ENCODE assay signal across 18 cellular contexts in genomic region chr10:100877451-100877850, GRCh38. TPM values are rescaled to one million over a fixed set of nuclear protein-coding genes. Genes with fewer than 3 reads are reported as not detected.
DNase-seq lines count a peak whose midpoint lies in the region; ATAC-seq, FAIRE-seq and TF ChIP-seq lines count a peak whose summit lies in the region.
"Had no signal": no experiment of that assay in that cellular context is flagged by ENCODE, and none has a peak within 500 bp of the region (broad histone marks: within the 10 kb centered on the region; RNA-seq: fewer than 3 reads in every experiment).

No MANE protein-coding gene starts in this region.

- H3K27ac ChIP-seq in HepG2 (ENCODE audit: extremely low read length, insufficient read depth, low read length), result no peak overlapping the region
- no peak overlapping the region for H3K27ac ChIP-seq in right lobe of liver
- peak overlapping the region; percentile 58 for H3K27ac ChIP-seq in KOPT-K1 (ENCODE audit: low read depth, low read length, poor library complexity, severe bottlenecking)
- H3K27ac ChIP-seq in smooth muscle cell (ENCODE audit: low read depth), result no peak overlapping the region
- H3K27ac ChIP-seq: BLaER1, HL-60, KMS-11 had no signal

- in situ Hi-C loops in HepG2 (cut with HindIII; ENCODE audit: extremely low pct_ligation_motif_present, low pct_unique_long_range_greater_than_20kb), result loop anchor here (5.0 to 25.0 kb wide), 3 partner anchors 205 to 540 kb away; partner anchors contain the start of genes PKD2L1 and SCD

- H3K9ac ChIP-seq in HepG2 (ENCODE audit: insufficient read depth, low read depth, low read length) (no peak overlapping the region), smooth muscle cell (ENCODE audit: low read depth) (no peak overlapping the region)
- H3K9ac ChIP-seq: BLaER1, KMS-11 had no signal

- H3K9me3 ChIP-seq in HepG2 (ENCODE audit: low read length) (no peaks in the 10 kb centered on the region), right lobe of liver (no peaks in the 10 kb centered on the region), KOPT-K1 (ENCODE audit: insufficient read depth, low read length, poor library complexity, severe bottlenecking) (no peaks in the 10 kb centered on the region), MG63 (no peaks in the 10 kb centered on the region), smooth muscle cell (replicated peaks; ENCODE audit: low read depth) (no peaks in the 10 kb centered on the region)
- H3K9me3 ChIP-seq: BLaER1, HAP-1 had no signal

- no peaks in the 10 kb centered on the region for H3K79me2 ChIP-seq in HepG2 (ENCODE audit: insufficient read depth, low read length)
- no peaks in the 10 kb centered on the region for H3K79me2 ChIP-seq in smooth muscle cell (ENCODE audit: low read depth)

- no peak overlapping the region for H3K27ac Mint-ChIP-seq in chondrocyte (ENCODE audit: unreplicated experiment)
- H3K27ac Mint-ChIP-seq: CD14-positive monocyte; CD4-positive, alpha-beta memory T cell had no signal

- POLR2A ChIA-PET in HepG2 (lab: Yijun Ruan, JAX), result no interaction called here

- H3K4me1 ChIP-seq in HepG2 (ENCODE audit: insufficient read depth, low read length) (peaks cover 100% of the 10 kb centered on the region), right lobe of liver (peaks cover 0 to 23% (median 6%) of the 10 kb centered on the region in 4 donors), smooth muscle cell (ENCODE audit: low read depth) (peaks cover 33% of the 10 kb centered on the region)
- H3K4me1 ChIP-seq: HAP-1 had no signal

- H3K36me3 ChIP-seq in HepG2 (replicated peaks in 1 of 2; ENCODE audit: control insufficient read depth in 1 of 2, insufficient read depth in 2 of 2, low read length in 2 of 2), result no peaks in the 10 kb centered on the region
- no peaks in the 10 kb centered on the region for H3K36me3 ChIP-seq in right lobe of liver
- no peaks in the 10 kb centered on the region for H3K36me3 ChIP-seq in KOPT-K1 (ENCODE audit: insufficient read depth, low read length)
- no peaks in the 10 kb centered on the region for H3K36me3 ChIP-seq in MG63
- H3K36me3 ChIP-seq in smooth muscle cell (ENCODE audit: low read depth), result no peaks in the 10 kb centered on the region
- H3K36me3 ChIP-seq: BLaER1, HAP-1 had no signal

- H2AFZ ChIP-seq in HepG2 (ENCODE audit: low read length), result no peak overlapping the region
- no peak overlapping the region for H2AFZ ChIP-seq in smooth muscle cell (ENCODE audit: low read depth)

- H3K9me3 Mint-ChIP-seq in chondrocyte (ENCODE audit: low read depth), result no peaks in the 10 kb centered on the region
- H3K9me3 Mint-ChIP-seq: CD14-positive monocyte; CD4-positive, alpha-beta memory T cell had no signal

- H4K20me1 ChIP-seq in HepG2 (ENCODE audit: insufficient read depth, low read length) (no peaks in the 10 kb centered on the region), smooth muscle cell (ENCODE audit: low read depth) (no peaks in the 10 kb centered on the region)
- H4K20me1 ChIP-seq: BLaER1 had no signal

- WGBS in HepG2 (ENCODE audit: low lambda C conversion rate), result 91% methylated on average over 11 of the region's 11 CpGs
- 100% methylated on average over 1 of the region's 11 CpGs for WGBS in right lobe of liver (ENCODE audit: insufficient coverage, low coverage, low lambda C conversion rate, missing lambda C conversion rate)
- WGBS in smooth muscle cell (ENCODE audit: low lambda C conversion rate), result 89% methylated on average over 10 of the region's 11 CpGs

- H3K27me3 ChIP-seq in HepG2 (ENCODE audit: control insufficient read depth in 1 of 2, insufficient read depth in 2 of 2, low read length in 2 of 2) (no peaks in the 10 kb centered on the region), right lobe of liver (no peaks in the 10 kb centered on the region), MG63 (no peaks in the 10 kb centered on the region), smooth muscle cell (ENCODE audit: low read depth) (no peaks in the 10 kb centered on the region)
- H3K27me3 ChIP-seq: BLaER1 had no signal

- ATAC-seq in HepG2 (no peak), right lobe of liver (no peak)

- DNase-seq in HepG2 (ENCODE audit: low spot score), result no peak
- no peak for DNase-seq in right lobe of liver
- peak; percentile 61 for DNase-seq in chondrocyte (ENCODE audit: low spot score)
- DNase-seq in T-helper 2 cell, result no peak
- no peak for DNase-seq in MG63
- no peak for DNase-seq in smooth muscle cell (lab: John Stamatoyannopoulos, UW; ENCODE audit: unreplicated experiment)
- DNase-seq: CD4-positive, alpha-beta memory T cell; DMS153; DMS79; GF-D8; GOT3 had no signal

- intact Hi-C loops in HepG2 (cut with micrococcal nuclease; ENCODE audit: unreplicated experiment), result loop anchor here (5.0 kb wide), 3 partner anchors 50 to 135 kb away; no protein-coding TSS in a partner anchor
- intact Hi-C loops in right lobe of liver (cut with DNase I), result loop anchor here in 1 of 2 donors (10.0 kb wide), 3 partner anchors 213 to 553 kb away; no protein-coding TSS in a partner anchor

- FAIRE-seq in HepG2 (lab: Jason Lieb, UNC), result no peak
- FAIRE-seq: GM18507 had no signal

- TF ChIP-seq CTCF in HepG2 (CRISPR knock-in tag; IDR thresholded peaks at IDR 0.05) (no peak), right lobe of liver (IDR thresholded peaks at IDR 0.05) (no peak), chondrocyte (IDR thresholded peaks at IDR 0.05) (no peak), smooth muscle cell (IDR thresholded peaks at IDR 0.05; ENCODE audit: borderline replicate concordance, insufficient read depth, poor library complexity, severe bottlenecking) (no peak)

- TF ChIP-seq RAD21 in HepG2 (CRISPR knock-in tag; IDR thresholded peaks at IDR 0.05), result no peak

- no peaks in the 10 kb centered on the region for H3K36me3 Mint-ChIP-seq in chondrocyte (ENCODE audit: low read depth)
- H3K36me3 Mint-ChIP-seq: CD14-positive monocyte; CD4-positive, alpha-beta memory T cell had no signal

- peaks cover 10% of the 10 kb centered on the region for H3K27me3 Mint-ChIP-seq in chondrocyte (ENCODE audit: low read depth)

- TF ChIP-seq POLR2A in HepG2 (IDR thresholded peaks at IDR 0.05; ENCODE audit: insufficient read depth in 1 of 2, low read depth in 2 of 2, low read length in 2 of 2) (no peak), right lobe of liver (IDR thresholded peaks at IDR 0.05) (no peak)

- peaks cover 6% of the 10 kb centered on the region for H3K4me1 Mint-ChIP-seq in chondrocyte (ENCODE audit: low read depth)
- H3K4me1 Mint-ChIP-seq: CD4-positive, alpha-beta memory T cell had no signal

- no peaks in the 10 kb centered on the region for H3F3A ChIP-seq in smooth muscle cell (ENCODE audit: low read depth)

- TF ChIP-seq EP300 in HepG2 (IDR thresholded peaks at IDR 0.05; ENCODE audit: low read depth in 2 of 2, low read length in 2 of 2) (no peak), HepG2 (CRISPR knock-in tag; IDR thresholded peaks at IDR 0.05; ENCODE audit: borderline replicate concordance) (no peak)

- CTCF ChIA-PET in HepG2 (lab: Yijun Ruan, JAX; ENCODE audit: low intra/inter-chr PET ratio, low total read pairs), result interaction anchor here (1.3 to 2.2 kb wide), 3 partner anchors 206 to 315 kb away, joined by 3 to 18 read pairs (median 16); no protein-coding TSS in a partner anchor

- 0 out of 6 replicates have a peak overlapping the region, but pooled peaks of 1 of the 3 experiments have one; percentile 59 for H3K4me3 ChIP-seq in HepG2 (replicated peaks in 1 of 3; ENCODE audit: insufficient read depth in 1 of 3, low read depth in 2 of 3, low read length in 3 of 3)
- no peak overlapping the region for H3K4me3 ChIP-seq in right lobe of liver
- no peak overlapping the region for H3K4me3 ChIP-seq in MG63
- H3K4me3 ChIP-seq in smooth muscle cell, result no peak overlapping the region
- H3K4me3 ChIP-seq: BLaER1, HAP-1 had no signal

- H3K4me3 Mint-ChIP-seq in chondrocyte (ENCODE audit: unreplicated experiment), result no peak overlapping the region
- H3K4me3 Mint-ChIP-seq: CD4-positive, alpha-beta memory T cell had no signal

- no TSS peak for BruUV-seq in HepG2 (replicated peaks; lab: Mats Ljungman, UMichigan)

- peak overlapping the region; percentile 67 for H3K4me2 ChIP-seq in HepG2 (ENCODE audit: low read depth, low read length)
- no peak overlapping the region for H3K4me2 ChIP-seq in smooth muscle cell
- H3K4me2 ChIP-seq: KMS-11 had no signal

TF ChIP-seq in HepG2, 621 proteins besides CTCF, POLR2A, EP300 and RAD21 (continues in another document):
- TF ChIP-seq ZNF619 (CRISPR knock-in tag; IDR thresholded peaks at IDR 0.05), result 0 out of 2 replicates have a peak, but pooled peaks have one; percentile 1
- no peak for TF ChIP-seq GATAD1 (CRISPR knock-in tag; IDR thresholded peaks at IDR 0.05)
- TF ChIP-seq DNMT1 (CRISPR knock-in tag; IDR thresholded peaks at IDR 0.05), result no peak
- no peak for TF ChIP-seq MYNN (CRISPR knock-in tag; IDR thresholded peaks at IDR 0.05; ENCODE audit: low read depth)
- TF ChIP-seq ZBTB38 (CRISPR knock-in tag; IDR thresholded peaks at IDR 0.05), result peak; percentile 33; the same call in 1 of the 2 replicates

RNA-seq across cellular contexts. Expression of gene SLF2, which starts 35.3 kb away (rescaled TPM):
- total RNA-seq in HepG2 (2016; rRNA removed; fragmentation: Illumina TruSeq; extraction: Trizol) (48.1 and 59.8 TPM in 2 replicates), right lobe of liver (10 to 100 TPM in 3 of 6 experiments, 1 to 10 TPM in 3; 7.1 to 14.2 (median 10.0) TPM), chondrocyte (17.8 to 28.1 TPM (median 20.6 TPM) in 3 replicates), smooth muscle cell (24.3 and 24.9 TPM in 2 replicates)
- 35.7 and 39.2 TPM in 2 replicates for total RNA-seq in HepG2 (2016; cell fraction: cytosol; rRNA removed; fragmentation: Illumina TruSeq; extraction: Trizol; ENCODE audit: low read depth)
- total RNA-seq in HepG2 (2016; cell fraction: insoluble cytoplasmic fraction; rRNA removed; fragmentation: Illumina TruSeq; extraction: Trizol), result 48.7 and 55.8 TPM in 2 replicates
- 37.2 and 42.1 TPM in 2 replicates for total RNA-seq in HepG2 (2016; cell fraction: membrane; rRNA removed; fragmentation: Illumina TruSeq; extraction: Trizol)
- 58.3 and 64.6 TPM in 2 replicates for total RNA-seq in HepG2 (2016; cell fraction: nucleus; rRNA removed; fragmentation: Illumina TruSeq; extraction: Trizol)
- polyA plus RNA-seq in HepG2 (2011; rRNA removed) (12.2 and 12.6 TPM in 2 replicates), smooth muscle cell (8.1 and 9.0 TPM in 2 replicates)
- polyA plus RNA-seq in HepG2 (2011; cell fraction: cytosol; rRNA removed), result 5.8 and 6.0 TPM in 2 replicates
- polyA plus RNA-seq in HepG2 (2011; cell fraction: nucleus; rRNA removed), result 18.9 and 23.2 TPM in 2 replicates
- polyA plus RNA-seq in HepG2 (2012), result 15.3 and 20.8 TPM in 2 replicates
- 3.5 and 4.7 TPM in 2 replicates for polyA plus RNA-seq in HepG2 (2016; cell fraction: cytosol; fragmentation: Illumina TruSeq; extraction: Trizol; ENCODE audit: low read depth)
- 30.2 and 31.7 TPM in 2 replicates for polyA plus RNA-seq in HepG2 (2016; cell fraction: insoluble cytoplasmic fraction; fragmentation: Illumina TruSeq; extraction: Trizol; ENCODE audit: low read depth)
- polyA plus RNA-seq in HepG2 (2016; cell fraction: membrane; fragmentation: Illumina TruSeq; extraction: Trizol; ENCODE audit: low read depth), result 7.6 and 8.6 TPM in 2 replicates
- polyA plus RNA-seq in HepG2 (2016; cell fraction: nucleus; fragmentation: Illumina TruSeq; extraction: Trizol; ENCODE audit: insufficient read depth, low read depth), result 55.6 and 64.3 TPM in 2 replicates
- polyA minus RNA-seq in HepG2 (2011; rRNA and poly(A)+ RNA removed; ENCODE audit: low replicate concordance), result 9.0 and 14.8 TPM in 2 replicates
- 15.4 and 17.1 TPM in 2 replicates for polyA minus RNA-seq in HepG2 (2011; cell fraction: cytosol; rRNA and poly(A)+ RNA removed)
- 88.7 and 96.8 TPM in 2 replicates for polyA minus RNA-seq in HepG2 (2011; cell fraction: nucleus; rRNA and poly(A)+ RNA removed)
- total RNA-seq in MG63 (2014; rRNA removed; shearing (Covaris generic); ENCODE audit: low replicate concordance), result 10.7 and 19.9 TPM in 2 replicates
